In the genomic region with DNA sequence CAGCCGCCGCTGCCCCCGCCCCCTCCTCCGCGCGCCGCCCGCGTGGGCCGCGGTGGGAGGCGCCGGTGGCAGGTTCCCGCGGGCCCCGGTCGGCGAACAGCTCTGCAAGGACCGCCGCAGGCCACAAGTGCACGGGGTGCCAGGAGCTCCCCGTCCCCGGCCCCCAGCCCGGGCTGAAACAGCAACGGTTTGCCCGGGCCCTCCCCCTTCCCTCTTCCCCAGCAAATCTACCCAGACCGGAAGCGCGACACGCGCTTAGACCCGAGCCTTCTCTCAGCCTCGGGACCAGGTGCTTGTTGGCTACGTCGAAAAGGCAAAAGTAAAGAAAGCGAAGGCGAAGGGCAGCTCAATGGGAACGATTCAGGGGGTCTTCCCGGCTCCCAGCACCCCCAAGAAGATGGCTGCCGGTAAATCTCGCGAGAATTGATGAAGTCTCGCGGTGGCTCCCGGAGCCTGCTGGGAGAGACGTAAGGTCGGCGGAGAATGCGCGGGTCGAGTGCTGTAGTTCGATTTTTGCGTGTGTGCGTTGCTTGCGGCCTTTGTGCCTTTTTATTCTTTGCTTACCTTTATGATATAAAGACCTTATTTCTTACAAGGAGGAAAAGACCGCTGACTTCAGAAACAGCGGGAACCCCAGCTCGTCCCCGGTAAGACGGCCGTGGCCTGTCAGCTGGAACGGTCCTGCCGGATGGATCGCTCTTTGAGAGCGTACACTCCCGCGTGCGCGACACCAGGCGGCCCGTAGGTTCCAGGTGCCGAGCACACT, we compare ENCODE assay signal across 8 cellular contexts. TPM values are rescaled to one million over a fixed set of nuclear protein-coding genes. Genes with fewer than 3 reads are reported as not detected.
DNase-seq lines count a peak whose midpoint lies in the region; ATAC-seq and TF ChIP-seq lines count a peak whose summit lies in the region.

A gene with protein sequence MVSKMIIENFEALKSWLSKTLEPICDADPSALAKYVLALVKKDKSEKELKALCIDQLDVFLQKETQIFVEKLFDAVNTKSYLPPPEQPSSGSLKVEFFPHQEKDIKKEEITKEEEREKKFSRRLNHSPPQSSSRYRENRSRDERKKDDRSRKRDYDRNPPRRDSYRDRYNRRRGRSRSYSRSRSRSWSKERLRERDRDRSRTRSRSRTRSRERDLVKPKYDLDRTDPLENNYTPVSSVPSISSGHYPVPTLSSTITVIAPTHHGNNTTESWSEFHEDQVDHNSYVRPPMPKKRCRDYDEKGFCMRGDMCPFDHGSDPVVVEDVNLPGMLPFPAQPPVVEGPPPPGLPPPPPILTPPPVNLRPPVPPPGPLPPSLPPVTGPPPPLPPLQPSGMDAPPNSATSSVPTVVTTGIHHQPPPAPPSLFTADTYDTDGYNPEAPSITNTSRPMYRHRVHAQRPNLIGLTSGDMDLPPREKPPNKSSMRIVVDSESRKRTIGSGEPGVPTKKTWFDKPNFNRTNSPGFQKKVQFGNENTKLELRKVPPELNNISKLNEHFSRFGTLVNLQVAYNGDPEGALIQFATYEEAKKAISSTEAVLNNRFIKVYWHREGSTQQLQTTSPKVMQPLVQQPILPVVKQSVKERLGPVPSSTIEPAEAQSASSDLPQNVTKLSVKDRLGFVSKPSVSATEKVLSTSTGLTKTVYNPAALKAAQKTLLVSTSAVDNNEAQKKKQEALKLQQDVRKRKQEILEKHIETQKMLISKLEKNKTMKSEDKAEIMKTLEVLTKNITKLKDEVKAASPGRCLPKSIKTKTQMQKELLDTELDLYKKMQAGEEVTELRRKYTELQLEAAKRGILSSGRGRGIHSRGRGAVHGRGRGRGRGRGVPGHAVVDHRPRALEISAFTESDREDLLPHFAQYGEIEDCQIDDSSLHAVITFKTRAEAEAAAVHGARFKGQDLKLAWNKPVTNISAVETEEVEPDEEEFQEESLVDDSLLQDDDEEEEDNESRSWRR (minus strand): TSS at position 425 of the 766 bp plus-strand sequence. CDS start 481 bp downstream, outside the sequence.

- H2AFZ ChIP-seq in MM.1S (ENCODE audit: low read length) (peak within 1 kb of the TSS; percentile 78), neuron (ENCODE audit: low read depth, low read length) (peak within 1 kb of the TSS; percentile 90)

- in situ Hi-C loops in HAP-1 (cut with MboI; ENCODE audit: low sequenced_read_pairs) = no loop called here

- ATAC-seq in foreskin keratinocyte = peak; percentile 88

- H3K79me2 ChIP-seq in MM.1S (ENCODE audit: low read length) = peaks cover 67% of the 10 kb centered on the region

- H3K27me3 ChIP-seq in HAP-1 (ENCODE audit: low read depth) (no peaks in the 10 kb centered on the region), MM.1S (replicated peaks; ENCODE audit: insufficient read depth, low read length) (no peaks in the 10 kb centered on the region), foreskin keratinocyte (no peaks in the 10 kb centered on the region), neuron (ENCODE audit: insufficient read depth, low read length) (no peaks in the 10 kb centered on the region), subcutaneous abdominal adipose tissue (ENCODE audit: control insufficient read depth in 5 of 5, insufficient read depth in 4 of 5, low read length in 5 of 5) (no peaks in the 10 kb centered on the region)

- H3K27ac ChIP-seq in MM.1S (ENCODE audit: low read length) (peak within 1 kb of the TSS; percentile 81), foreskin keratinocyte (peak within 1 kb of the TSS; percentile 93), subcutaneous abdominal adipose tissue (ENCODE audit: low read depth, low read length) (peak within 1 kb of the TSS; percentile 92)

- peak within 1 kb of the TSS; percentile 88 for H3K9ac ChIP-seq in ES-I3 (ENCODE audit: low read depth, low read length)
- H3K9ac ChIP-seq in MM.1S (ENCODE audit: low read length) = peak within 1 kb of the TSS; percentile 92
- H3K9ac ChIP-seq in subcutaneous abdominal adipose tissue (ENCODE audit: low read length in 5 of 5) = peak within 1 kb of the TSS; percentile 86 to 97 (median 96)

- H3K4me2 ChIP-seq in MM.1S (ENCODE audit: low read depth, low read length) = peak within 1 kb of the TSS; percentile 85

- peaks cover 10% of the 10 kb centered on the region; the same call in 1 of the 2 replicates for H4K20me1 ChIP-seq in MM.1S (ENCODE audit: insufficient read depth, low read length)

- H3K9me2 ChIP-seq in MM.1S (replicated peaks; ENCODE audit: insufficient read depth, low read length) = no peaks in the 10 kb centered on the region

- H3K4me1 ChIP-seq in ES-I3 (ENCODE audit: insufficient read depth, low read length) = peaks cover 12% of the 10 kb centered on the region
- H3K4me1 ChIP-seq in HAP-1 = peaks cover 34% of the 10 kb centered on the region
- peaks cover 23% of the 10 kb centered on the region for H3K4me1 ChIP-seq in MM.1S (ENCODE audit: low read length)
- H3K4me1 ChIP-seq in foreskin keratinocyte = peaks cover 24% of the 10 kb centered on the region
- H3K4me1 ChIP-seq in neuron (ENCODE audit: insufficient read depth, low read length) = peaks cover 24% of the 10 kb centered on the region
- peaks cover 5 to 50% (median 41%) of the 10 kb centered on the region in 5 donors for H3K4me1 ChIP-seq in subcutaneous abdominal adipose tissue (ENCODE audit: control insufficient read depth in 5 of 5, insufficient read depth in 5 of 5, low read length in 5 of 5)

- H3K4me3 ChIP-seq in HAP-1 (peak within 1 kb of the TSS; percentile 82), MM.1S (ENCODE audit: low read length) (peak within 1 kb of the TSS; percentile 86), neuron (ENCODE audit: low read length) (peak within 1 kb of the TSS; percentile 79), subcutaneous abdominal adipose tissue (ENCODE audit: low read depth in 1 of 5, low read length in 5 of 5) (peak within 1 kb of the TSS; percentile 86 to 97 (median 96))

- H3K9me3 ChIP-seq in ES-I3 (ENCODE audit: control insufficient read depth, insufficient read depth, low read length) = no peaks in the 10 kb centered on the region
- no peaks in the 10 kb centered on the region for H3K9me3 ChIP-seq in HAP-1
- H3K9me3 ChIP-seq in MM.1S (replicated peaks; ENCODE audit: insufficient read depth, low read length) = no peaks in the 10 kb centered on the region
- no peaks in the 10 kb centered on the region for H3K9me3 ChIP-seq in neuron (ENCODE audit: low read length)
- no peaks in the 10 kb centered on the region for H3K9me3 ChIP-seq in subcutaneous abdominal adipose tissue (ENCODE audit: control insufficient read depth in 5 of 5, low read length in 5 of 5)

- H3K36me3 ChIP-seq in ES-I3 (ENCODE audit: insufficient read depth, low read length) = no peaks in the 10 kb centered on the region; the same call in 1 of the 2 replicates
- 0 out of 2 replicates have a peak, but pooled peaks cover 3% of the 10 kb centered on the region for H3K36me3 ChIP-seq in HAP-1 (replicated peaks)
- 0 out of 2 replicates have a peak, but pooled peaks cover 4% of the 10 kb centered on the region for H3K36me3 ChIP-seq in MM.1S (replicated peaks; ENCODE audit: insufficient read depth, low read length)
- peaks cover 4% of the 10 kb centered on the region for H3K36me3 ChIP-seq in neuron (ENCODE audit: insufficient read depth, low read length)
- H3K36me3 ChIP-seq in subcutaneous abdominal adipose tissue (ENCODE audit: control insufficient read depth in 5 of 5, insufficient read depth in 5 of 5, low read length in 5 of 5) = no peaks in the 10 kb centered on the region

- DNase-seq in HAP-1 (ENCODE audit: low spot score in 2 of 2) (peak; percentile 84 to 96), MM.1S (peak; percentile 93), SIG-M5 treated with dmso at 0.1 percent for 504 hours (lab: John Stamatoyannopoulos, UW; ENCODE audit: unreplicated experiment) (peak; percentile 92), activated gamma-delta T cell treated with Interleukin-2 at 50 U/mL for 16 hours (peak; percentile 94), foreskin keratinocyte (peak; percentile 84 to 92)

- peaks cover 3% of the 10 kb centered on the region; the same call in 1 of the 2 replicates for H3F3A ChIP-seq in MM.1S (ENCODE audit: insufficient read depth, low read length)

- TF ChIP-seq CTCF in MM.1S (IDR thresholded peaks at IDR 0.05; ENCODE audit: low read length) (no peak), foreskin keratinocyte (conservative IDR thresholded peaks at IDR 0.05) (peak; percentile 28)

RNA-seq across cellular contexts. Expression of the gene that starts here (rescaled TPM):
- 29.6 and 33.1 TPM in 2 replicates for total RNA-seq in foreskin keratinocyte
- polyA plus RNA-seq in foreskin keratinocyte = 9.7 and 12.1 TPM in 2 replicates

Comparison
In these comparisons a context has a peak if more than half of its experiments do, and no peak if none do; other contexts are left out.
1. Peak in every context shown above with its lines: DNase-seq, ATAC-seq, H3K4me3 ChIP-seq and H3K27ac ChIP-seq.